In the genomic region with DNA sequence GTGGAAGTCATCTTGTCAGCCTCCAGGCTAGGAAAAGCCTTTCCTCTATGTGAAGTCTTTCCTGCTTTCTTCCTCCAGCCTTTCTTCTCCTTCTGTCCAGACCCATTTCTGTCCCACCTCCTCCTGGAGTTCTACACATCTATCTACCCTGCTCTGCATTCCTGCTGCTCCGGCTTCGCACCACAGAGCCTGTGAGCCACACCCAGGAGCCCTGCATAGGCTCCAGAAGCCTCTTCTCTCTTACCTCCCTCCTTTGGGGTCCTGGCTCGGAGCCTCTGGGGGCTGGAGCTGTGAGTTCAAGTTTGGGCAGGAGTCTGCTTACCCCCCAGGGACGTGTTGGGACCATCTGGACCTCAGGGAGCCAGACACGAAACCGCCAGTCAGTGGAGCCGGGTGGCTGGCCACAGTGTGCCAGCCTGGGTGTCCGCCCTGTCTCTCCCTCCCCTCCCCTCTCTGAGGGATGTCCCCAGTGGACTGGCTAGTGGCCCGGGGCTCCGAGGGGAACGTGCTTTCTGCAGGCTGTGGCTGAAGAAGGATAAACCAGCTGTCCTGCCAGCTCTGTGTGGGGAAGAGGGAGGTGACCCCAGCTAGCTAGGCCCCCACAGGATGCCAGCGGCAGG, we compare ENCODE assay signal across 1 cellular context.
TF ChIP-seq lines count a peak whose summit lies in the region.

No MANE protein-coding gene starts in this region.

TF ChIP-seq in HepG2, 621 proteins besides CTCF, POLR2A, EP300 and RAD21:
- TF ChIP-seq, protein P1, sequence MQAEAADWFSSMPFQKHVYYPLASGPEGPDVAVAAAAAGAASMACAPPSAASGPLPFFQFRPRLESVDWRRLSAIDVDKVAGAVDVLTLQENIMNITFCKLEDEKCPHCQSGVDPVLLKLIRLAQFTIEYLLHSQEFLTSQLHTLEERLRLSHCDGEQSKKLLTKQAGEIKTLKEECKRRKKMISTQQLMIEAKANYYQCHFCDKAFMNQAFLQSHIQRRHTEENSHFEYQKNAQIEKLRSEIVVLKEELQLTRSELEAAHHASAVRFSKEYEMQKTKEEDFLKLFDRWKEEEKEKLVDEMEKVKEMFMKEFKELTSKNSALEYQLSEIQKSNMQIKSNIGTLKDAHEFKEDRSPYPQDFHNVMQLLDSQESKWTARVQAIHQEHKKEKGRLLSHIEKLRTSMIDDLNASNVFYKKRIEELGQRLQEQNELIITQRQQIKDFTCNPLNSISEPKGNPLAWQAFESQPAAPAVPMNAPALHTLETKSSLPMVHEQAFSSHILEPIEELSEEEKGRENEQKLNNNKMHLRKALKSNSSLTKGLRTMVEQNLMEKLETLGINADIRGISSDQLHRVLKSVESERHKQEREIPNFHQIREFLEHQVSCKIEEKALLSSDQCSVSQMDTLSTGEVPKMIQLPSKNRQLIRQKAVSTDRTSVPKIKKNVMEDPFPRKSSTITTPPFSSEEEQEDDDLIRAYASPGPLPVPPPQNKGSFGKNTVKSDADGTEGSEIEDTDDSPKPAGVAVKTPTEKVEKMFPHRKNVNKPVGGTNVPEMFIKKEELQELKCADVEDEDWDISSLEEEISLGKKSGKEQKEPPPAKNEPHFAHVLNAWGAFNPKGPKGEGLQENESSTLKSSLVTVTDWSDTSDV (CRISPR knock-in tag; IDR thresholded peaks at IDR 0.05), result no peak
- 0 out of 2 replicates have a peak, but pooled peaks have one; percentile 22 for TF ChIP-seq ZNF891 (CRISPR knock-in tag; IDR thresholded peaks at IDR 0.05)
- TF ChIP-seq SETDB1 (CRISPR knock-in tag; IDR thresholded peaks at IDR 0.05; ENCODE audit: borderline replicate concordance), result no peak
- TF ChIP-seq, protein P2, sequence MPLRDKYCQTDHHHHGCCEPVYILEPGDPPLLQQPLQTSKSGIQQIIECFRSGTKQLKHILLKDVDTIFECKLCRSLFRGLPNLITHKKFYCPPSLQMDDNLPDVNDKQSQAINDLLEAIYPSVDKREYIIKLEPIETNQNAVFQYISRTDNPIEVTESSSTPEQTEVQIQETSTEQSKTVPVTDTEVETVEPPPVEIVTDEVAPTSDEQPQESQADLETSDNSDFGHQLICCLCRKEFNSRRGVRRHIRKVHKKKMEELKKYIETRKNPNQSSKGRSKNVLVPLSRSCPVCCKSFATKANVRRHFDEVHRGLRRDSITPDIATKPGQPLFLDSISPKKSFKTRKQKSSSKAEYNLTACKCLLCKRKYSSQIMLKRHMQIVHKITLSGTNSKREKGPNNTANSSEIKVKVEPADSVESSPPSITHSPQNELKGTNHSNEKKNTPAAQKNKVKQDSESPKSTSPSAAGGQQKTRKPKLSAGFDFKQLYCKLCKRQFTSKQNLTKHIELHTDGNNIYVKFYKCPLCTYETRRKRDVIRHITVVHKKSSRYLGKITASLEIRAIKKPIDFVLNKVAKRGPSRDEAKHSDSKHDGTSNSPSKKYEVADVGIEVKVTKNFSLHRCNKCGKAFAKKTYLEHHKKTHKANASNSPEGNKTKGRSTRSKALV (CRISPR knock-in tag; IDR thresholded peaks at IDR 0.05), result no peak
